ENCODE assay signal across 17 cellular contexts in the genomic region with DNA sequence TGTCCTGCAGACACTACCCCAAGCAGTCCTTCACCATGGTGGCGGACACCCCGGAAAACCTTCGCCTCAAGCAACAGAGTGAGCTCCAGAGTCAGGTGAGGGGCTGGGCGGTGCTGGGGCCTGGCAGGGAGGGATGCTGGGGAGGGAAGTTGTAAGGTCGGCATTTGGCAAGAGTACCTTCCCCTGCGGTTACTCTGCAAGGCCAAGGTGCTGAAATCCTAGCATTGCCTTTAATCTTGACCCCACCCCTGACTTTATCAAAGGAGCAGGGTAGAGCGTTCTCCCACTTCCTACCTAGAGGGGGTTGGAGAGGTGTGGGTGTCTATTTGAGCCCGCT. TPM values are rescaled to one million over a fixed set of nuclear protein-coding genes. Genes with fewer than 3 reads are reported as not detected.
DNase-seq lines count a peak whose midpoint lies in the region; ATAC-seq and TF ChIP-seq lines count a peak whose summit lies in the region.
"Had no signal": no experiment of that assay in that cellular context is flagged by ENCODE, and none has a peak within 500 bp of the region (broad histone marks: within the 10 kb centered on the region; RNA-seq: fewer than 3 reads in every experiment).

No MANE protein-coding gene starts in this region.

- H3K36me3 Mint-ChIP-seq in CD8-positive, alpha-beta memory T cell: peaks cover 0 to 78% (median 9%) of the 10 kb centered on the region in 3 donors
- H3K36me3 Mint-ChIP-seq in activated T-helper 17 cell treated with anti-CD3 and anti-CD28 coated beads, Interleukin-2, amount 50 U/mL, for 72 hours (ENCODE audit: low read depth): peaks cover 90% of the 10 kb centered on the region
- no peaks in the 10 kb centered on the region for H3K36me3 Mint-ChIP-seq in natural killer cell
- H3K36me3 Mint-ChIP-seq in chondrocyte (ENCODE audit: low read depth): peaks cover 36% of the 10 kb centered on the region

- no peaks in the 10 kb centered on the region for H3K27me3 ChIP-seq in BLaER1
- H3K27me3 ChIP-seq in CD8-positive, alpha-beta memory T cell (ENCODE audit: insufficient read depth, low read length, poor library complexity, severe bottlenecking): no peaks in the 10 kb centered on the region
- H3K27me3 ChIP-seq: BE2C had no signal

- H3K27ac Mint-ChIP-seq in CD8-positive, alpha-beta memory T cell: peak overlapping the region; percentile 85 to 99 (median 93)
- peak overlapping the region; percentile 84 for H3K27ac Mint-ChIP-seq in activated T-helper 17 cell treated with anti-CD3 and anti-CD28 coated beads, Interleukin-2, amount 50 U/mL, for 72 hours
- H3K27ac Mint-ChIP-seq in natural killer cell (peak overlapping the region; percentile 90 to 92), chondrocyte (ENCODE audit: unreplicated experiment) (no peak overlapping the region)

- TF ChIP-seq CTCF in natural killer cell (IDR thresholded peaks at IDR 0.05) (no peak), chondrocyte (IDR thresholded peaks at IDR 0.05) (no peak)

- H3K27me3 Mint-ChIP-seq in CD8-positive, alpha-beta memory T cell: no peaks in the 10 kb centered on the region
- no peaks in the 10 kb centered on the region for H3K27me3 Mint-ChIP-seq in activated T-helper 17 cell treated with anti-CD3 and anti-CD28 coated beads, Interleukin-2, amount 50 U/mL, for 72 hours
- no peaks in the 10 kb centered on the region for H3K27me3 Mint-ChIP-seq in natural killer cell (ENCODE audit: low read depth in 2 of 2)
- no peaks in the 10 kb centered on the region for H3K27me3 Mint-ChIP-seq in chondrocyte (ENCODE audit: low read depth)

- H3K27ac ChIP-seq in BLaER1: peak overlapping the region; percentile 65
- H3K27ac ChIP-seq in CD8-positive, alpha-beta memory T cell (ENCODE audit: low read depth, low read length): peak overlapping the region; percentile 2

- H3K9me3 Mint-ChIP-seq in CD8-positive, alpha-beta memory T cell: no peaks in the 10 kb centered on the region
- no peaks in the 10 kb centered on the region for H3K9me3 Mint-ChIP-seq in activated T-helper 17 cell treated with anti-CD3 and anti-CD28 coated beads, Interleukin-2, amount 50 U/mL, for 72 hours
- no peaks in the 10 kb centered on the region for H3K9me3 Mint-ChIP-seq in natural killer cell
- H3K9me3 Mint-ChIP-seq in chondrocyte (ENCODE audit: low read depth): no peaks in the 10 kb centered on the region
- H3K9me3 Mint-ChIP-seq: neural crest cell had no signal

- H3K9ac ChIP-seq in BLaER1: no peak overlapping the region

- ATAC-seq in activated T-helper 17 cell treated with anti-CD3 and anti-CD28 coated beads, Interleukin-2, amount 50 U/mL, for 72 hours (replicated peaks): no peak
- ATAC-seq in natural killer cell: no peak
- ATAC-seq in GM19455 (IDR thresholded peaks at IDR 0.05; ENCODE audit: unreplicated experiment): no peak
- ATAC-seq: activated CD4-positive, CD25-positive, alpha-beta regulatory T cell treated with anti-CD3 and anti-CD28 coated beads, Interleukin-2, amount 50 U/mL, for 24 hours had no signal

- peaks cover 75% of the 10 kb centered on the region for H3K4me1 ChIP-seq in BLaER1
- peaks cover 88% of the 10 kb centered on the region for H3K4me1 ChIP-seq in CD8-positive, alpha-beta memory T cell (ENCODE audit: insufficient read depth, low read length)

- POLR2A ChIA-PET in CD8-positive, alpha-beta memory T cell (lab: Charles Lee): interaction anchor here (1.1 to 1.4 kb wide), 2 partner anchors 17 to 19 kb away, joined by 3 to 4 read pairs; no protein-coding TSS in a partner anchor

- no peak overlapping the region for H3K4me2 ChIP-seq in BLaER1

- peaks cover 82 to 92% (median 91%) of the 10 kb centered on the region in 3 donors for H3K4me1 Mint-ChIP-seq in CD8-positive, alpha-beta memory T cell
- peaks cover 34% of the 10 kb centered on the region for H3K4me1 Mint-ChIP-seq in activated T-helper 17 cell treated with anti-CD3 and anti-CD28 coated beads, Interleukin-2, amount 50 U/mL, for 72 hours
- H3K4me1 Mint-ChIP-seq in natural killer cell (peaks cover 88 to 89% of the 10 kb centered on the region in 2 donors), chondrocyte (ENCODE audit: low read depth) (peaks cover 70% of the 10 kb centered on the region)

- CTCF ChIA-PET in CD8-positive, alpha-beta memory T cell (lab: Charles Lee): interaction anchor here (1.2 to 2.0 kb wide), 3 partner anchors 14 to 275 kb away, joined by 3 to 12 read pairs (median 3); partner anchors contain the start of gene LASP1

- peak in 1 of 5 donors; percentile 45 for DNase-seq in CD8-positive, alpha-beta memory T cell
- DNase-seq in natural killer cell (no peak), NCI-H1417 treated with DMSO at 0.1 percent for 48 hours (lab: John Stamatoyannopoulos, UW) (no peak), chondrocyte (ENCODE audit: low spot score) (no peak)
- DNase-seq in activated effector memory CD4-positive, alpha-beta T cell treated with Interleukin-2 at 50 U/mL for 16 hours: no peak
- DNase-seq: BE2C, caudate nucleus, DMS79, foreskin fibroblast, NCI-H2081, NCI-H748 treated with DMSO at 0.1 percent for 48 hours had no signal

- peaks cover 44% of the 10 kb centered on the region for H4K20me1 ChIP-seq in BLaER1

- H3K9me3 ChIP-seq in BLaER1: no peaks in the 10 kb centered on the region
- no peaks in the 10 kb centered on the region for H3K9me3 ChIP-seq in CD8-positive, alpha-beta memory T cell (ENCODE audit: low read length)
- H3K9me3 ChIP-seq: BE2C had no signal

- peak overlapping the region; percentile 48 to 78 (median 63) for H3K4me3 Mint-ChIP-seq in CD8-positive, alpha-beta memory T cell
- peak overlapping the region; percentile 58 for H3K4me3 Mint-ChIP-seq in activated T-helper 17 cell treated with anti-CD3 and anti-CD28 coated beads, Interleukin-2, amount 50 U/mL, for 72 hours
- H3K4me3 Mint-ChIP-seq in natural killer cell (peak overlapping the region; percentile 31), chondrocyte (ENCODE audit: unreplicated experiment) (no peak overlapping the region)
- H3K4me3 Mint-ChIP-seq: neural crest cell had no signal

- no peak overlapping the region for H3K4me3 ChIP-seq in BLaER1
- H3K4me3 ChIP-seq in CD8-positive, alpha-beta memory T cell (ENCODE audit: low read length): peak overlapping the region; percentile 0
- H3K4me3 ChIP-seq: lung had no signal

- intact Hi-C loops in natural killer cell (cut with micrococcal nuclease): no loop called here

- peaks cover 90% of the 10 kb centered on the region for H3K36me3 ChIP-seq in BLaER1
- peaks cover 21% of the 10 kb centered on the region for H3K36me3 ChIP-seq in CD8-positive, alpha-beta memory T cell (ENCODE audit: insufficient read depth, low read length)
- H3K36me3 ChIP-seq: BE2C had no signal

RNA-seq across cellular contexts. Expression of gene LASP1, which starts 20.5 kb away (rescaled TPM):
- total RNA-seq in CD8-positive, alpha-beta memory T cell: 100 to 1,000 TPM; 128 to 135 TPM
- 76.1 TPM for polyA plus RNA-seq in CD8-positive, alpha-beta memory T cell
- 100 to 1,000 TPM; 116 to 172 TPM for total RNA-seq in activated T-helper 17 cell treated with anti-CD3 and anti-CD28 coated beads, Interleukin-2, amount 50 U/mL, for 72 hours
- 100 to 1,000 TPM; 293 to 363 (median 340) TPM for total RNA-seq in natural killer cell
- 444 to 599 TPM (median 593 TPM) in 3 replicates for total RNA-seq in chondrocyte

RNA-seq across cellular contexts. Expression of gene RPL23, which starts 36.9 kb away (rescaled TPM):
- total RNA-seq in CD8-positive, alpha-beta memory T cell: 1,000 to 10,000 TPM; 1,857 to 1,911 TPM
- polyA plus RNA-seq in CD8-positive, alpha-beta memory T cell: 1,010 TPM
- total RNA-seq in activated T-helper 17 cell treated with anti-CD3 and anti-CD28 coated beads, Interleukin-2, amount 50 U/mL, for 72 hours: 1,000 to 10,000 TPM; 1,686 to 2,077 TPM
- total RNA-seq in natural killer cell (100 to 1,000 TPM; 752 to 934 (median 923) TPM), chondrocyte (916 to 959 TPM (median 937 TPM) in 3 replicates)
